Comparison of ENCODE assay signal across 8 cellular contexts in the genomic region with DNA sequence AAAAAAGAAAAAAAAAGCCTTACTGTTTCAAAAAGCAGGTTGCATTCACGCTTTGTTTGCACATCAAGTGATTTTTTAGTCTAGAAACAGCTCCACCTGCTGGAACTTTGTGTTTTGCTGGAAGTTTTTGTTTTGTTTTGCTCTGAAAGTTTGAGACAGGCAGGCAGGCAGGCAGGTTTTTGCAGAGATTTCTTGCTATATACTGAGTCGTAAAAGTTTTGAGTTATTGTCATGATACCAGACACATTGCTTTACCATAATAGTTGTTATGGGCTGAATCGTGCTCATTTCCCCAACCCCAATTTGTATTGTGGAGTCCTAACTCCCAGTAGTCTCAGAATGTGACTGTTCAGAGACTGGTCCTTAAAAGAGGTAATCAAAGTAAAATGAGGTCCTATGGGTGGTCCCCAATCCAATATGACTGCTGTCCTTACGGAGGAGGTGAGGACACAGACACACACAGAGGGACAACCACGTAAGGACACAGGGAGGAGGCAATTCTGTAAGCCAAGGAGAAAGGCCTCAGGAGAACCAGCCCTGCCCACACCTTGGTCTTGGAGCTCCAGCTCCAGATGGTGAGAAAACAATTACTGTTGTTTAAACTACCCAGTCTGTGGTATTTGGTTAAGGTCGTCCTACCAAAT. TPM values are rescaled to one million over a fixed set of nuclear protein-coding genes. Genes with fewer than 3 reads are reported as not detected.
A peak's percentile ranks its signal among the peaks of the same experiment; 100 is the strongest.
DNase-seq lines count a peak whose midpoint lies in the region; ATAC-seq and TF ChIP-seq lines count a peak whose summit lies in the region.

No MANE protein-coding gene starts in this region.

- H3K36me3 Mint-ChIP-seq in activated CD4-positive, alpha-beta T cell treated with anti-CD3 and anti-CD28 coated beads for 36 hours (ENCODE audit: low read depth) = peaks cover 1% of the 10 kb centered on the region

- CTCF ChIA-PET in activated CD4-positive, alpha-beta T cell treated with anti-CD3 and anti-CD28 coated beads for 36 hours (lab: Charles Lee) = interaction anchor here (0.6 to 1.8 kb wide), 20 partner anchors 9 to 201 kb away, joined by 3 to 9 read pairs (median 3); no protein-coding TSS in a partner anchor

- in situ Hi-C loops in KBM-7 (cut with MboI; ENCODE audit: low pct_unique_long_range_greater_than_20kb, low sequenced_read_pairs) = no loop called here

- H3K4me1 Mint-ChIP-seq in activated CD4-positive, alpha-beta T cell treated with anti-CD3 and anti-CD28 coated beads for 36 hours = peaks cover 19% of the 10 kb centered on the region

- peak; percentile 64 for DNase-seq in activated CD8-positive, alpha-beta memory T cell treated with anti-CD3 and anti-CD28 coated beads for 24 hours
- no peak for DNase-seq in activated CD8-positive, alpha-beta memory T cell treated with anti-CD3 and anti-CD28 coated beads, Interleukin-2, amount 50 U/mL, for 48 hours
- DNase-seq in KBM-7 = peak; percentile 65
- DNase-seq in activated CD4-positive, alpha-beta T cell treated with anti-CD3 and anti-CD28 coated beads for 36 hours = peak; percentile 57
- peak; percentile 49 for DNase-seq in fibroblast of the aortic adventitia (ENCODE audit: low read depth)
- peak; percentile 31 for DNase-seq in retina
- DNase-seq in NCI-H510A (lab: John Stamatoyannopoulos, UW) = no peak

- H3K27ac Mint-ChIP-seq in activated CD4-positive, alpha-beta T cell treated with anti-CD3 and anti-CD28 coated beads for 36 hours = no peak overlapping the region

- intact Hi-C loops in activated CD4-positive, alpha-beta T cell treated with anti-CD3 and anti-CD28 coated beads for 36 hours (cut with DNase I, micrococcal nuclease) = loop anchor here (1.0 to 5.0 kb wide), 4 partner anchors 30 to 112 kb away; no protein-coding TSS in a partner anchor

- peaks cover 2% of the 10 kb centered on the region for H3K27me3 Mint-ChIP-seq in activated CD4-positive, alpha-beta T cell treated with anti-CD3 and anti-CD28 coated beads for 36 hours

- no peak overlapping the region for H3K4me3 ChIP-seq in fibroblast of the aortic adventitia (ENCODE audit: low read depth, low read length)

- no peaks in the 10 kb centered on the region for H3K9me3 Mint-ChIP-seq in activated CD4-positive, alpha-beta T cell treated with anti-CD3 and anti-CD28 coated beads for 36 hours (ENCODE audit: low read depth)

- no peak overlapping the region for H3K4me3 Mint-ChIP-seq in activated CD4-positive, alpha-beta T cell treated with anti-CD3 and anti-CD28 coated beads for 36 hours

- POLR2A ChIA-PET in activated CD4-positive, alpha-beta T cell treated with anti-CD3 and anti-CD28 coated beads for 36 hours (lab: Charles Lee) = interaction anchor here (0.6 kb wide), 1 partner anchor 30 kb away, joined by 3 read pairs; no protein-coding TSS in a partner anchor

- TF ChIP-seq CTCF in fibroblast of the aortic adventitia (IDR thresholded peaks at IDR 0.05; ENCODE audit: insufficient read depth, low read length) = peak; percentile 79

- ATAC-seq in activated CD4-positive, alpha-beta T cell treated with anti-CD3 and anti-CD28 coated beads for 36 hours = no peak
- ATAC-seq in GM21390 (IDR thresholded peaks at IDR 0.05; ENCODE audit: unreplicated experiment) = no peak

RNA-seq across cellular contexts. Expression of a gene that starts 20.9 kb away (rescaled TPM):
- total RNA-seq in activated CD4-positive, alpha-beta T cell treated with anti-CD3 and anti-CD28 coated beads for 36 hours = not detected
- total RNA-seq in fibroblast of the aortic adventitia (ENCODE audit: low replicate concordance) = not detected in 2 replicates

Comparison
In these comparisons a context has a peak if more than half of its experiments do, and no peak if none do; other contexts are left out.
1. DNase-seq: peak in activated CD8-positive, alpha-beta memory T cell treated with anti-CD3 and anti-CD28 coated beads for 24 hours (single experiment), KBM-7 (single experiment), activated CD4-positive, alpha-beta T cell treated with anti-CD3 and anti-CD28 coated beads for 36 hours (single experiment), fibroblast of the aortic adventitia (single experiment) and retina (single experiment); none in activated CD8-positive, alpha-beta memory T cell treated with anti-CD3 and anti-CD28 coated beads, Interleukin-2, amount 50 U/mL, for 48 hours (single experiment) and NCI-H510A (single experiment).